ENCODE assay signal across 8 cellular contexts in genomic region chr6:144064831-144065668, GRCh38. TPM values are rescaled to one million over a fixed set of nuclear protein-coding genes. Genes with fewer than 3 reads are reported as not detected.
DNase-seq lines count a peak whose midpoint lies in the region; ATAC-seq and TF ChIP-seq lines count a peak whose summit lies in the region.

No MANE protein-coding gene starts in this region.

- intact Hi-C loops in CD4-positive, alpha-beta T cell (cut with DNase I, micrococcal nuclease) = loop anchor here (1.0 to 10.0 kb wide), 5 partner anchors 30 to 1920 kb away; partner anchors contain the start of genes SF3B5 (in 2 of the 2), LTV1 (in 1 of the 2), NMBR (in 1 of the 2) and VTA1 (in 1 of the 2)
- intact Hi-C loops in posterior cingulate gyrus (cut with DNase I) = no loop called here

- H2BK12ac ChIP-seq in trophoblast cell (ENCODE audit: low read length) = no peak overlapping the region

- no peak overlapping the region for H2BK120ac ChIP-seq in trophoblast cell (ENCODE audit: insufficient read depth, low read length, poor library complexity)

- H3K27me3 ChIP-seq in CD4-positive, alpha-beta T cell (ENCODE audit: control insufficient read depth, insufficient read depth, low read length) = no peaks in the 10 kb centered on the region
- H3K27me3 ChIP-seq in trophoblast cell (ENCODE audit: insufficient read depth, low read length) = peaks cover 28% of the 10 kb centered on the region

- H3K27ac ChIP-seq in CD4-positive, alpha-beta T cell (ENCODE audit: low read depth, low read length) = peak overlapping the region; percentile 90
- no peak overlapping the region for H3K27ac ChIP-seq in SK-N-MC
- no peak overlapping the region for H3K27ac ChIP-seq in trophoblast cell (ENCODE audit: low read depth, low read length)

- no peak overlapping the region for H2AK5ac ChIP-seq in trophoblast cell (ENCODE audit: low read length)

- no peak overlapping the region for H3K23ac ChIP-seq in trophoblast cell (ENCODE audit: low read length)

- H3K36me3 Mint-ChIP-seq in CD4-positive, alpha-beta T cell (ENCODE audit: low read depth) = no peaks in the 10 kb centered on the region

- TF ChIP-seq CTCF in CD4-positive, alpha-beta T cell (IDR thresholded peaks at IDR 0.05) = no peak

- POLR2A ChIA-PET in CD4-positive, alpha-beta T cell (lab: Charles Lee) = interaction anchor here (1.0 to 3.7 kb wide), 10 partner anchors 10 to 490 kb away, joined by 3 to 80 read pairs (median 6); partner anchors contain the start of genes LTV1, PLAGL1 and SF3B5

- H3K36me3 ChIP-seq in SK-N-MC (ENCODE audit: insufficient read depth, low read length) = no peaks in the 10 kb centered on the region
- no peaks in the 10 kb centered on the region for H3K36me3 ChIP-seq in trophoblast cell (ENCODE audit: control insufficient read depth in 1 of 2, insufficient read depth in 2 of 2, low read length in 2 of 2)

- peak overlapping the region; percentile 98 for H3K4me2 ChIP-seq in trophoblast cell (ENCODE audit: low read length)

- no peaks in the 10 kb centered on the region for H3K27me3 Mint-ChIP-seq in CD4-positive, alpha-beta T cell

- no peak overlapping the region for H3K14ac ChIP-seq in trophoblast cell (ENCODE audit: low read length)

- CTCF ChIA-PET in CD4-positive, alpha-beta T cell (lab: Charles Lee) = interaction anchor here (1.2 to 1.4 kb wide), 2 partner anchors 11 to 125 kb away, joined by 4 read pairs; no protein-coding TSS in a partner anchor

- peaks cover 3 to 7% of the 10 kb centered on the region in 2 experiments for H3K4me1 ChIP-seq in trophoblast cell (ENCODE audit: control insufficient read depth in 1 of 2, insufficient read depth in 2 of 2, low read length in 2 of 2)

- H3K4me1 Mint-ChIP-seq in CD4-positive, alpha-beta T cell (ENCODE audit: low read depth) = peaks cover 31% of the 10 kb centered on the region

- no peak for TF ChIP-seq POLR2A in erythroblast (IDR thresholded peaks at IDR 0.05; ENCODE audit: low read length)

- no peak overlapping the region for H4K91ac ChIP-seq in trophoblast cell (ENCODE audit: low read depth, low read length)

- no peak for DNase-seq in CD4-positive, alpha-beta T cell
- no peak for DNase-seq in SK-N-MC (ENCODE audit: low read depth, low spot score)
- peak; percentile 63 for DNase-seq in erythroblast (lab: John Stamatoyannopoulos, UW)
- no peak for DNase-seq in trophoblast cell
- DNase-seq in nucleus accumbens (lab: John Stamatoyannopoulos, UW) = no peak
- DNase-seq in NCI-H2196 (lab: John Stamatoyannopoulos, UW; ENCODE audit: unreplicated experiment) = no peak
- DNase-seq in posterior cingulate gyrus = no peak

- H3K79me2 ChIP-seq in trophoblast cell (ENCODE audit: control insufficient read depth, insufficient read depth, low read length, poor library complexity) = no peaks in the 10 kb centered on the region

- H3K4me3 ChIP-seq in SK-N-MC = peak overlapping the region; percentile 89
- H3K4me3 ChIP-seq in trophoblast cell (ENCODE audit: low read depth, low read length) = no peak overlapping the region

- WGBS in trophoblast cell (ENCODE audit: extremely low coverage, insufficient coverage, insufficient read length) = no CpG with 5 or more reads among the region's 22 CpGs

- H4K8ac ChIP-seq in trophoblast cell (ENCODE audit: low read depth, low read length) = no peak overlapping the region

- no peak overlapping the region for H2AFZ ChIP-seq in trophoblast cell (ENCODE audit: insufficient read depth, low read length, poor library complexity)

- H3K9me3 Mint-ChIP-seq in CD4-positive, alpha-beta T cell = no peaks in the 10 kb centered on the region

- H3K27ac Mint-ChIP-seq in CD4-positive, alpha-beta T cell = peak overlapping the region; percentile 81

- H2BK5ac ChIP-seq in trophoblast cell (ENCODE audit: low read depth, low read length, poor library complexity) = no peak overlapping the region

- no peaks in the 10 kb centered on the region for H3K9me3 ChIP-seq in CD4-positive, alpha-beta T cell (ENCODE audit: control insufficient read depth, low read length)
- H3K9me3 ChIP-seq in SK-N-MC (ENCODE audit: low read depth, low read length) (no peaks in the 10 kb centered on the region), trophoblast cell (ENCODE audit: insufficient read depth, low read depth, low read length) (no peaks in the 10 kb centered on the region)

- no peaks in the 10 kb centered on the region for H3K79me1 ChIP-seq in trophoblast cell (ENCODE audit: low read length)

- ATAC-seq in CD4-positive, alpha-beta T cell (ENCODE audit: poor library complexity) = no peak
- ATAC-seq in GM21529 (IDR thresholded peaks at IDR 0.05; ENCODE audit: unreplicated experiment) = peak; percentile 3

- H3K9ac ChIP-seq in SK-N-MC (ENCODE audit: insufficient read length) = no peak overlapping the region
- H3K9ac ChIP-seq in trophoblast cell (ENCODE audit: low read length) = no peak overlapping the region

- H3K18ac ChIP-seq in trophoblast cell (ENCODE audit: low read length) = no peak overlapping the region

- H3K4me3 Mint-ChIP-seq in CD4-positive, alpha-beta T cell = peak overlapping the region; percentile 87

- H4K12ac ChIP-seq in trophoblast cell (ENCODE audit: low read depth, low read length) = no peak overlapping the region

- H3K4ac ChIP-seq in trophoblast cell (ENCODE audit: low read depth, low read length) = no peak overlapping the region

RNA-seq across cellular contexts. Expression of gene SF3B5, which starts 30.3 kb away (rescaled TPM):
- 100 to 1,000 TPM; 113 to 124 TPM for total RNA-seq in CD4-positive, alpha-beta T cell
- 171 and 172 TPM in 2 replicates for polyA plus RNA-seq in trophoblast cell (2013)

RNA-seq across cellular contexts. Expression of gene PLAGL1, which starts 57.0 kb away (rescaled TPM):
- total RNA-seq in CD4-positive, alpha-beta T cell = 1 to 10 TPM; 1.0 to 1.1 TPM
- polyA plus RNA-seq in trophoblast cell (2013) = 0.41 and 0.49 TPM in 2 replicates

Comparison
In these comparisons a context has a peak if more than half of its experiments do, and no peak if none do; other contexts are left out.
1. DNase-seq: peak in erythroblast (2 of 2); none in CD4-positive, alpha-beta T cell (0 of 10), SK-N-MC (single experiment), trophoblast cell (0 of 2), nucleus accumbens (0 of 56), NCI-H2196 (single experiment) and posterior cingulate gyrus (0 of 10).